ENCODE assay signal across 8 cellular contexts in the genomic region with DNA sequence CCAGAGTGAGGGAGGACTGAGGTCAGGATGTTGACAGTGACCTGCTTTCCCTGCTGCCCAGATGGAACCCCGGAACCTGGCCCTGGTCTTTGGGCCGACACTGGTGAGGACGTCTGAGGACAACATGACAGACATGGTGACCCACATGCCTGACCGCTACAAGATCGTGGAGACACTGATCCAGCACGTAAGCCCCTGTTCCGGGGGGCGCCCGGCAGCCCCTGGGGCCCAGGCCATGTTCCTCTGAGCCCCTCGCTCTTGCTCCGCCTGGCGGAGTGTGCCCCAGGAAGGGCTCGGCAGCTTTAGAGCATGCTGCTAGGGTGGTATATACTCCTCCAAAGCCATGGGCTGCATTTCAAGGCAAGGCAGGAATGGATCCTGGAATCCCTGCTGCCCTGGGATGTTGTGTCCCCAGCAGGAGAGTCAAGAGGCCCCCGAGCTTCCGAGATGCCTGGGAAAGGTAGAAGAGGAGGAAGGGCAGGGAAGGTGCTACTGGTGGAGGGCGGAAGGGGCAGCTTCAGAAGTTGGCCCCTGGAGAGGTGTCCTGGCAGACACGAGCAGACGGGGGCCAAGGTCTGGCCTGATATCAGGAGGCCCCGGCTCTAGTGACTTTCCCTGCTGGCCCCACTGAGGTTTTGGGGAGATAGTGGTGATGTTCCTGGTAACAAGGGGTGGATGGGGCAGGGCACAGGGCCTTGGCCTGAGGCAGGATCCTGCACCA.
DNase-seq lines count a peak whose midpoint lies in the region; ATAC-seq, FAIRE-seq and TF ChIP-seq lines count a peak whose summit lies in the region.
"Not testable (repeated sequence)": the region's sequence is repeated elsewhere in the genome, so short reads cannot be mapped to it uniquely, and the experiment has no call there.

No MANE protein-coding gene starts in this region.

- CTCF ChIA-PET in AG04450 (lab: Charles Lee) = interaction anchor here (0.7 to 1.6 kb wide), 5 partner anchors 18 to 175 kb away, joined by 3 to 10 read pairs (median 4); no protein-coding TSS in a partner anchor

- H4K20me1 ChIP-seq in astrocyte (ENCODE audit: insufficient read depth, low read length) (peaks cover 28% of the 10 kb centered on the region), osteoblast (ENCODE audit: insufficient read depth, low read length) (peaks cover 15% of the 10 kb centered on the region)

- not testable (repeated sequence) for H3K9me3 Mint-ChIP-seq in HFFc6; astrocyte (ENCODE audit: unreplicated experiment); chondrocyte (ENCODE audit: low read depth); glutamatergic neuron (ENCODE audit: unreplicated experiment); neural crest cell; stimulated activated naive B cell treated with anti-CD40 and anti-IgM and Interleukin-4, amounts not matched to agents 10 μg/mL and 1 μg/mL and 100 μg/mL, for 72 hours

- peaks cover 12% of the 10 kb centered on the region for H3K27me3 Mint-ChIP-seq in HFFc6 (ENCODE audit: insufficient read depth)
- not testable (repeated sequence) for H3K27me3 Mint-ChIP-seq in astrocyte (ENCODE audit: low read depth, unreplicated experiment); chondrocyte (ENCODE audit: low read depth); glutamatergic neuron (ENCODE audit: unreplicated experiment); neural crest cell (ENCODE audit: low read depth); stimulated activated naive B cell treated with anti-CD40 and anti-IgM and Interleukin-4, amounts not matched to agents 10 μg/mL and 1 μg/mL and 100 μg/mL, for 72 hours

- not testable (repeated sequence) for H3K9me3 ChIP-seq in AG04450 (ENCODE audit: control insufficient read depth, insufficient read depth, low read length); astrocyte (ENCODE audit: insufficient read depth, low read depth, low read length); osteoblast (ENCODE audit: low read depth, low read length)

- H3K4me2 ChIP-seq in astrocyte (ENCODE audit: low read length); osteoblast (ENCODE audit: insufficient read depth, low read length): not testable (repeated sequence)

- H3K79me2 ChIP-seq in astrocyte (ENCODE audit: insufficient read depth, low read length) = peaks cover 13% of the 10 kb centered on the region
- peaks cover 18% of the 10 kb centered on the region for H3K79me2 ChIP-seq in osteoblast (ENCODE audit: insufficient read depth, low read length)

- not testable (repeated sequence) for H3K9ac ChIP-seq in astrocyte (ENCODE audit: low read length)

- H2AFZ ChIP-seq in astrocyte (ENCODE audit: low read depth, low read length); osteoblast (ENCODE audit: low read length): not testable (repeated sequence)

- H3K4me3 Mint-ChIP-seq in HFFc6; chondrocyte (ENCODE audit: unreplicated experiment); glutamatergic neuron (ENCODE audit: unreplicated experiment); stimulated activated naive B cell treated with anti-CD40 and anti-IgM and Interleukin-4, amounts not matched to agents 10 μg/mL and 1 μg/mL and 100 μg/mL, for 72 hours: not testable (repeated sequence)
- H3K4me3 Mint-ChIP-seq in astrocyte (ENCODE audit: unreplicated experiment) (peak overlapping the region; percentile 14), neural crest cell (peak overlapping the region; percentile 54)

- H3K27me3 ChIP-seq in AG04450 (ENCODE audit: control insufficient read depth, insufficient read depth, low read length); astrocyte (ENCODE audit: insufficient read depth, low read length); osteoblast (ENCODE audit: insufficient read depth, low read length): not testable (repeated sequence)

- peak overlapping the region; percentile 47 for H3K27ac ChIP-seq in AG04450 (ENCODE audit: low read depth, low read length)
- H3K27ac ChIP-seq in astrocyte (ENCODE audit: low read depth, low read length); osteoblast (ENCODE audit: low read depth, low read length): not testable (repeated sequence)

- H3K36me3 Mint-ChIP-seq in HFFc6 (ENCODE audit: low read depth) (peaks cover 20% of the 10 kb centered on the region), astrocyte (ENCODE audit: low read depth, unreplicated experiment) (peaks cover 24% of the 10 kb centered on the region), chondrocyte (ENCODE audit: low read depth) (peaks cover 39% of the 10 kb centered on the region), neural crest cell (ENCODE audit: low read depth) (peaks cover 12% of the 10 kb centered on the region)
- not testable (repeated sequence) for H3K36me3 Mint-ChIP-seq in glutamatergic neuron (ENCODE audit: unreplicated experiment); stimulated activated naive B cell treated with anti-CD40 and anti-IgM and Interleukin-4, amounts not matched to agents 10 μg/mL and 1 μg/mL and 100 μg/mL, for 72 hours

- not testable (repeated sequence) for TF ChIP-seq CTCF in AG04450 (IDR thresholded peaks at IDR 0.05; ENCODE audit: low read depth, low read length); HFFc6 (IDR thresholded peaks at IDR 0.05); astrocyte (IDR thresholded peaks at IDR 0.05; ENCODE audit: insufficient read depth, low read depth, low read length); chondrocyte (IDR thresholded peaks at IDR 0.05); neural crest cell (conservative IDR thresholded peaks at IDR 0.05); osteoblast (IDR thresholded peaks at IDR 0.05; ENCODE audit: extremely low read depth, low read depth, low read length)
- TF ChIP-seq CTCF in glutamatergic neuron (IDR thresholded peaks at IDR 0.05; ENCODE audit: partially characterized antibody, unreplicated experiment) = peak; percentile 54

- H3K27ac Mint-ChIP-seq in HFFc6 (peak overlapping the region; percentile 83), astrocyte (ENCODE audit: unreplicated experiment) (peak overlapping the region; percentile 34), chondrocyte (ENCODE audit: unreplicated experiment) (peak overlapping the region; percentile 73)
- H3K27ac Mint-ChIP-seq in glutamatergic neuron (ENCODE audit: unreplicated experiment); neural crest cell (ENCODE audit: unreplicated experiment): not testable (repeated sequence)
- peak overlapping the region; percentile 31 for H3K27ac Mint-ChIP-seq in stimulated activated naive B cell treated with anti-CD40 and anti-IgM and Interleukin-4, amounts not matched to agents 10 μg/mL and 1 μg/mL and 100 μg/mL, for 72 hours

- not testable (repeated sequence) for DNase-seq in AG04450 (ENCODE audit: low read depth, low spot score); HFFc6; astrocyte (ENCODE audit: low read depth); chondrocyte (ENCODE audit: low spot score); glutamatergic neuron; neural crest cell (ENCODE audit: low read depth, low spot score); stimulated activated naive B cell treated with anti-CD40 and anti-IgM and Interleukin-4, amounts not matched to agents 10 μg/mL and 1 μg/mL and 100 μg/mL, for 72 hours
- DNase-seq in osteoblast (ENCODE audit: insufficient read length, low spot score, missing footprints) = peak; percentile 26

- not testable (repeated sequence) for FAIRE-seq in astrocyte (lab: Jason Lieb, UNC)

- not testable (repeated sequence) for H3K4me1 ChIP-seq in astrocyte (ENCODE audit: insufficient read depth, low read length); osteoblast (ENCODE audit: insufficient read depth, low read length)

- H3K4me1 Mint-ChIP-seq in HFFc6 (ENCODE audit: low read depth) = peaks cover 17% of the 10 kb centered on the region
- not testable (repeated sequence) for H3K4me1 Mint-ChIP-seq in astrocyte (ENCODE audit: low read depth, unreplicated experiment); glutamatergic neuron (ENCODE audit: low read depth, unreplicated experiment); stimulated activated naive B cell treated with anti-CD40 and anti-IgM and Interleukin-4, amounts not matched to agents 10 μg/mL and 1 μg/mL and 100 μg/mL, for 72 hours
- peaks cover 13% of the 10 kb centered on the region for H3K4me1 Mint-ChIP-seq in chondrocyte (ENCODE audit: low read depth)
- H3K4me1 Mint-ChIP-seq in neural crest cell = peaks cover 12% of the 10 kb centered on the region

- POLR2A ChIA-PET in AG04450 (lab: Yijun Ruan, JAX) = not testable (repeated sequence)

- not testable (repeated sequence) for H3K4me3 ChIP-seq in AG04450 (ENCODE audit: low read depth, low read length); astrocyte (ENCODE audit: insufficient read depth, low read depth, low read length); osteoblast (ENCODE audit: insufficient read depth, low read length)

- ATAC-seq in stimulated activated naive B cell treated with anti-CD40 and anti-IgM and Interleukin-4, amounts not matched to agents 10 μg/mL and 1 μg/mL and 100 μg/mL, for 72 hours (replicated peaks) = not testable (repeated sequence)

- H3K36me3 ChIP-seq in astrocyte (ENCODE audit: insufficient read depth, low read length) = peaks cover 21% of the 10 kb centered on the region
- H3K36me3 ChIP-seq in osteoblast (ENCODE audit: insufficient read depth, low read length) = peaks cover 64% of the 10 kb centered on the region
